ENCODE assay signal across 1 cellular context in genomic region chr20:17635846-17636245, GRCh38.
TF ChIP-seq lines count a peak whose summit lies in the region.

No MANE protein-coding gene starts in this region.

TF ChIP-seq in A549, 52 proteins besides CTCF, POLR2A, EP300 and RAD21 (continued from another document):
- TF ChIP-seq, protein P1, sequence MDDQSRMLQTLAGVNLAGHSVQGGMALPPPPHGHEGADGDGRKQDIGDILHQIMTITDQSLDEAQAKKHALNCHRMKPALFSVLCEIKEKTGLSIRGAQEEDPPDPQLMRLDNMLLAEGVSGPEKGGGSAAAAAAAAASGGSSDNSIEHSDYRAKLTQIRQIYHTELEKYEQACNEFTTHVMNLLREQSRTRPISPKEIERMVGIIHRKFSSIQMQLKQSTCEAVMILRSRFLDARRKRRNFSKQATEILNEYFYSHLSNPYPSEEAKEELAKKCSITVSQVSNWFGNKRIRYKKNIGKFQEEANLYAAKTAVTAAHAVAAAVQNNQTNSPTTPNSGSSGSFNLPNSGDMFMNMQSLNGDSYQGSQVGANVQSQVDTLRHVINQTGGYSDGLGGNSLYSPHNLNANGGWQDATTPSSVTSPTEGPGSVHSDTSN (IDR thresholded peaks at IDR 0.05) = no peak
- TF ChIP-seq EHMT2 (IDR thresholded peaks at IDR 0.05; ENCODE audit: low read depth) = no peak
